In the genomic region with DNA sequence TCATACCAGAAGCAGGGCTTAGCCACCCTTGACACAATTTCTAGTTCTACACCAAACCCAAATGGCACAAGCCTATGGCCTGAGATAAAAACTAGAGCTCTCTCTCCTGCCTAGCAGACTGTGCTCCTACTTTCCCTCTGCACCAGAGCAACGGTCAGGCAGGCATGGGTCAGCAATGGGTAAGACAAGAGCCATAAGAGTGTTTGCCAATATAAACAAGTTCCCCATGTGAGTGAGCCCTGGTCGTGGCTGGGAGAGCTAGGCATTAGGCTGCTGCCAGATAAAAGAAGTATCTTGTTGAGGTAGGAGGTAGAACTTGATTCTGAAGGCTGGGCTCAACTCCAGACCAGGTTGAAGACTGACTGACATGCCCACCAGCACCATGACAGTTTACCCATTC, we compare ENCODE assay signal across 7 cellular contexts.
"Had no signal": no experiment of that assay in that cellular context is flagged by ENCODE, and none has a peak within 500 bp of the region (broad histone marks: within the 10 kb centered on the region; RNA-seq: fewer than 3 reads in every experiment).

No MANE protein-coding gene starts in this region.

- DNase-seq: GM23248, H7, HFFc6, IMR-90, KG1 had no signal

- H3K4me3 Mint-ChIP-seq: HFFc6 had no signal

- H3K27ac Mint-ChIP-seq: HFFc6 had no signal

- ATAC-seq: HCT116, K562 had no signal
